2 cellular contexts compared by ENCODE assay signal in genomic region chr6:122788208-122788607, GRCh38.
TF ChIP-seq lines count a peak whose summit lies in the region.

No MANE protein-coding gene starts in this region.

TF ChIP-seq in GM23338, 12 proteins besides CTCF, POLR2A, EP300 and RAD21:
- TF ChIP-seq ETS1 (IDR thresholded peaks at IDR 0.05) (no peak), STAT1 (IDR thresholded peaks at IDR 0.05; ENCODE audit: unreplicated experiment) (no peak), POLR2AphosphoS5 (IDR thresholded peaks at IDR 0.05; ENCODE audit: low read depth) (no peak), NANOG (IDR thresholded peaks at IDR 0.05; ENCODE audit: borderline replicate concordance) (no peak), EZH2phosphoT487 (IDR thresholded peaks at IDR 0.05; ENCODE audit: unreplicated experiment) (no peak), CREB1 (CRISPR knock-in tag; IDR thresholded peaks at IDR 0.05; ENCODE audit: low read depth) (no peak), ZNF114 (CRISPR knock-in tag; IDR thresholded peaks at IDR 0.05) (no peak), EZH2 (IDR thresholded peaks at IDR 0.05; ENCODE audit: low read depth, unreplicated experiment) (no peak), ZNF331 (CRISPR knock-in tag; IDR thresholded peaks at IDR 0.05; ENCODE audit: low read depth) (no peak), JUNB (IDR thresholded peaks at IDR 0.05; ENCODE audit: unreplicated experiment) (no peak)
- TF ChIP-seq, protein P1, sequence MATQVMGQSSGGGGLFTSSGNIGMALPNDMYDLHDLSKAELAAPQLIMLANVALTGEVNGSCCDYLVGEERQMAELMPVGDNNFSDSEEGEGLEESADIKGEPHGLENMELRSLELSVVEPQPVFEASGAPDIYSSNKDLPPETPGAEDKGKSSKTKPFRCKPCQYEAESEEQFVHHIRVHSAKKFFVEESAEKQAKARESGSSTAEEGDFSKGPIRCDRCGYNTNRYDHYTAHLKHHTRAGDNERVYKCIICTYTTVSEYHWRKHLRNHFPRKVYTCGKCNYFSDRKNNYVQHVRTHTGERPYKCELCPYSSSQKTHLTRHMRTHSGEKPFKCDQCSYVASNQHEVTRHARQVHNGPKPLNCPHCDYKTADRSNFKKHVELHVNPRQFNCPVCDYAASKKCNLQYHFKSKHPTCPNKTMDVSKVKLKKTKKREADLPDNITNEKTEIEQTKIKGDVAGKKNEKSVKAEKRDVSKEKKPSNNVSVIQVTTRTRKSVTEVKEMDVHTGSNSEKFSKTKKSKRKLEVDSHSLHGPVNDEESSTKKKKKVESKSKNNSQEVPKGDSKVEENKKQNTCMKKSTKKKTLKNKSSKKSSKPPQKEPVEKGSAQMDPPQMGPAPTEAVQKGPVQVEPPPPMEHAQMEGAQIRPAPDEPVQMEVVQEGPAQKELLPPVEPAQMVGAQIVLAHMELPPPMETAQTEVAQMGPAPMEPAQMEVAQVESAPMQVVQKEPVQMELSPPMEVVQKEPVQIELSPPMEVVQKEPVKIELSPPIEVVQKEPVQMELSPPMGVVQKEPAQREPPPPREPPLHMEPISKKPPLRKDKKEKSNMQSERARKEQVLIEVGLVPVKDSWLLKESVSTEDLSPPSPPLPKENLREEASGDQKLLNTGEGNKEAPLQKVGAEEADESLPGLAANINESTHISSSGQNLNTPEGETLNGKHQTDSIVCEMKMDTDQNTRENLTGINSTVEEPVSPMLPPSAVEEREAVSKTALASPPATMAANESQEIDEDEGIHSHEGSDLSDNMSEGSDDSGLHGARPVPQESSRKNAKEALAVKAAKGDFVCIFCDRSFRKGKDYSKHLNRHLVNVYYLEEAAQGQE (IDR thresholded peaks at IDR 0.05; ENCODE audit: unreplicated experiment), result no peak
- TF ChIP-seq, protein P2, sequence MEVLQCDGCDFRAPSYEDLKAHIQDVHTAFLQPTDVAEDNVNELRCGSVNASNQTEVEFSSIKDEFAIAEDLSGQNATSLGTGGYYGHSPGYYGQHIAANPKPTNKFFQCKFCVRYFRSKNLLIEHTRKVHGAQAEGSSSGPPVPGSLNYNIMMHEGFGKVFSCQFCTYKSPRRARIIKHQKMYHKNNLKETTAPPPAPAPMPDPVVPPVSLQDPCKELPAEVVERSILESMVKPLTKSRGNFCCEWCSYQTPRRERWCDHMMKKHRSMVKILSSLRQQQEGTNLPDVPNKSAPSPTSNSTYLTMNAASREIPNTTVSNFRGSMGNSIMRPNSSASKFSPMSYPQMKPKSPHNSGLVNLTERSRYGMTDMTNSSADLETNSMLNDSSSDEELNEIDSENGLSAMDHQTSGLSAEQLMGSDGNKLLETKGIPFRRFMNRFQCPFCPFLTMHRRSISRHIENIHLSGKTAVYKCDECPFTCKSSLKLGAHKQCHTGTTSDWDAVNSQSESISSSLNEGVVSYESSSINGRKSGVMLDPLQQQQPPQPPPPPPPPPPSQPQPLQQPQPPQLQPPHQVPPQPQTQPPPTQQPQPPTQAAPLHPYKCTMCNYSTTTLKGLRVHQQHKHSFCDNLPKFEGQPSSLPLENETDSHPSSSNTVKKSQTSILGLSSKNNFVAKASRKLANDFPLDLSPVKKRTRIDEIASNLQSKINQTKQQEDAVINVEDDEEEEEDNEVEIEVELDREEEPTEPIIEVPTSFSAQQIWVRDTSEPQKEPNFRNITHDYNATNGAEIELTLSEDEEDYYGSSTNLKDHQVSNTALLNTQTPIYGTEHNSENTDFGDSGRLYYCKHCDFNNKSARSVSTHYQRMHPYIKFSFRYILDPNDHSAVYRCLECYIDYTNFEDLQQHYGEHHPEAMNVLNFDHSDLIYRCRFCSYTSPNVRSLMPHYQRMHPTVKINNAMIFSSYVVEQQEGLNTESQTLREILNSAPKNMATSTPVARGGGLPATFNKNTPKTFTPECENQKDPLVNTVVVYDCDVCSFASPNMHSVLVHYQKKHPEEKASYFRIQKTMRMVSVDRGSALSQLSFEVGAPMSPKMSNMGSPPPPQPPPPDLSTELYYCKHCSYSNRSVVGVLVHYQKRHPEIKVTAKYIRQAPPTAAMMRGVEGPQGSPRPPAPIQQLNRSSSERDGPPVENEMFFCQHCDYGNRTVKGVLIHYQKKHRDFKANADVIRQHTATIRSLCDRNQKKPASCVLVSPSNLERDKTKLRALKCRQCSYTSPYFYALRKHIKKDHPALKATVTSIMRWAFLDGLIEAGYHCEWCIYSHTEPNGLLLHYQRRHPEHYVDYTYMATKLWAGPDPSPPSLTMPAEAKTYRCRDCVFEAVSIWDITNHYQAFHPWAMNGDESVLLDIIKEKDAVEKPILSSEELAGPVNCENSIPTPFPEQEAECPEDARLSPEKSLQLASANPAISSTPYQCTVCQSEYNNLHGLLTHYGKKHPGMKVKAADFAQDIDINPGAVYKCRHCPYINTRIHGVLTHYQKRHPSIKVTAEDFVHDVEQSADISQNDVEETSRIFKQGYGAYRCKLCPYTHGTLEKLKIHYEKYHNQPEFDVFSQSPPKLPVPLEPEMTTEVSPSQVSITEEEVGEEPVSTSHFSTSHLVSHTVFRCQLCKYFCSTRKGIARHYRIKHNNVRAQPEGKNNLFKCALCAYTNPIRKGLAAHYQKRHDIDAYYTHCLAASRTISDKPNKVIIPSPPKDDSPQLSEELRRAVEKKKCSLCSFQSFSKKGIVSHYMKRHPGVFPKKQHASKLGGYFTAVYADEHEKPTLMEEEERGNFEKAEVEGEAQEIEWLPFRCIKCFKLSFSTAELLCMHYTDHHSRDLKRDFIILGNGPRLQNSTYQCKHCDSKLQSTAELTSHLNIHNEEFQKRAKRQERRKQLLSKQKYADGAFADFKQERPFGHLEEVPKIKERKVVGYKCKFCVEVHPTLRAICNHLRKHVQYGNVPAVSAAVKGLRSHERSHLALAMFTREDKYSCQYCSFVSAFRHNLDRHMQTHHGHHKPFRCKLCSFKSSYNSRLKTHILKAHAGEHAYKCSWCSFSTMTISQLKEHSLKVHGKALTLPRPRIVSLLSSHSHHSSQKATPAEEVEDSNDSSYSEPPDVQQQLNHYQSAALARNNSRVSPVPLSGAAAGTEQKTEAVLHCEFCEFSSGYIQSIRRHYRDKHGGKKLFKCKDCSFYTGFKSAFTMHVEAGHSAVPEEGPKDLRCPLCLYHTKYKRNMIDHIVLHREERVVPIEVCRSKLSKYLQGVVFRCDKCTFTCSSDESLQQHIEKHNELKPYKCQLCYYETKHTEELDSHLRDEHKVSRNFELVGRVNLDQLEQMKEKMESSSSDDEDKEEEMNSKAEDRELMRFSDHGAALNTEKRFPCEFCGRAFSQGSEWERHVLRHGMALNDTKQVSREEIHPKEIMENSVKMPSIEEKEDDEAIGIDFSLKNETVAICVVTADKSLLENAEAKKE (CRISPR knock-in tag; IDR thresholded peaks at IDR 0.05), result no peak
TF ChIP-seq in GM23338: peak in this region for 0.

TF ChIP-seq in HepG2, 621 proteins besides CTCF, POLR2A, EP300 and RAD21:
- TF ChIP-seq RORA (CRISPR knock-in tag; IDR thresholded peaks at IDR 0.05) (no peak), STAG1 (CRISPR knock-in tag; IDR thresholded peaks at IDR 0.05) (0 out of 2 replicates have a peak, but pooled peaks have one; percentile 14), ZNF782 (CRISPR knock-in tag; IDR thresholded peaks at IDR 0.05; ENCODE audit: borderline replicate concordance) (no peak)
